ENCODE assay signal across 24 cellular contexts in the genomic region with DNA sequence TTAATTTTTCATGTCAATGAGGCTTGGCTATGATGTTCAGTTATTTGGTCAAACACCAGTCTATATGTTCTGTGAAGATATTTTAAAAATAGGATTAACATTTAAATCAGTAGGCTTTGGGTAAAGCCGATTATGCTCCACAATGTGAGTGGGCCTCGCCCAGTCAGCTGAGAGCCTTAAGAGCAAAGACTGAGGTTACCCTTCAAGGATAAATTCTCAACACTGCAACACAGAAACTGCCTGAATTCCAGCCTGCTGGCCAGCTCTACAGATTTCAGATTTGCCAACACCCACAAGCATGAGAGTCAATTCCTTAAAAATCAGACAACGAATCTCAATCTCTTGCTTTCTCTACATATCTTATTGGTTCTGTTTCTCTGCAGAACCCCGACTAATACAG.
A peak's percentile ranks its signal among the peaks of the same experiment; 100 is the strongest.
DNase-seq lines count a peak whose midpoint lies in the region; FAIRE-seq and TF ChIP-seq lines count a peak whose summit lies in the region.
"Had no signal": no experiment of that assay in that cellular context is flagged by ENCODE, and none has a peak within 500 bp of the region (broad histone marks: within the 10 kb centered on the region; RNA-seq: fewer than 3 reads in every experiment).

No MANE protein-coding gene starts in this region.

- intact Hi-C loops in transverse colon (cut with DNase I; ENCODE audit: low total_unique reads): no loop called here

- TF ChIP-seq EP300 in transverse colon (IDR thresholded peaks at IDR 0.05; ENCODE audit: low read depth): no peak

- H3K9ac ChIP-seq in HUES48 (ENCODE audit: low read depth, low read length): no peak overlapping the region

- H3K4me3 ChIP-seq in HUES48 (ENCODE audit: low read depth, low read length) (no peak overlapping the region), retinal pigment epithelial cell (ENCODE audit: low read length) (no peak overlapping the region), transverse colon (no peak overlapping the region)
- H3K4me3 ChIP-seq: breast epithelium, PC-9, prostate gland, stomach, tibial artery had no signal

- H3K36me3 ChIP-seq in HUES48 (ENCODE audit: control insufficient read depth, insufficient read depth, low read length): peaks cover 16% of the 10 kb centered on the region
- H3K36me3 ChIP-seq in transverse colon: no peaks in the 10 kb centered on the region
- H3K36me3 ChIP-seq: breast epithelium, prostate gland, tibial artery had no signal

- no peak for FAIRE-seq in GM19239 (lab: Jason Lieb, UNC)
- FAIRE-seq: GM12891 had no signal

- 91 to 92% methylated on average over 3 to 4 of the region's 4 CpGs for WGBS in transverse colon (ENCODE audit: low coverage in 1 of 2), 2 donors

- DNase-seq in AG20443 (ENCODE audit: low spot score) (peak; percentile 38), fibroblast of gingiva (ENCODE audit: low read depth) (peak; percentile 17), retinal pigment epithelial cell (ENCODE audit: low read depth) (peak; percentile 94), GM19239 (ENCODE audit: insufficient read length, low spot score) (no peak), transverse colon (no peak)
- DNase-seq in stimulated activated CD4-positive, alpha-beta T cell treated with anti-CD3 and anti-CD28 coated beads, Interleukin-12 subunit alpha, Interleukin-12 subunit beta, amount 100 ng/mL, for 4 hours: no peak
- DNase-seq in NK-92 treated with Interleukin-12 subunit alpha and Interleukin-12 subunit beta, amount 100 ng/mL, for 24 hours (lab: John Stamatoyannopoulos, UW): no peak
- DNase-seq: activated CD4-positive, alpha-beta T cell treated with anti-CD3 and anti-CD28 coated beads, Interleukin-2, amount 10 ng/mL, durations not matched to agents 24 days and 14 days; activated CD8-positive, alpha-beta memory T cell treated with anti-CD3 and anti-CD28 coated beads, Interleukin-2, amount 10 ng/mL, durations not matched to agents 7 days and 5 days; activated T-cell treated with anti-CD3 and anti-CD28 coated beads, Interleukin-2, amount 50 U/mL, for 48 hours; EL; foreskin keratinocyte; left cardiac atrium; mesendoderm; NCI-H1694; nucleus accumbens; PC-9; stomach; tibial artery had no signal

- H3K4me1 ChIP-seq in HUES48 (ENCODE audit: control insufficient read depth, insufficient read depth, low read length): peaks cover 6% of the 10 kb centered on the region; the same call in 1 of the 2 replicates
- peaks cover 0 to 6% (median 0%) of the 10 kb centered on the region in 4 donors for H3K4me1 ChIP-seq in transverse colon
- H3K4me1 ChIP-seq: breast epithelium, foreskin keratinocyte, prostate gland, tibial artery had no signal

- H3K27ac ChIP-seq in HUES48 (ENCODE audit: low read depth, low read length) (peak overlapping the region; percentile 9), transverse colon (no peak overlapping the region)
- H3K27ac ChIP-seq: breast epithelium, foreskin keratinocyte, PC-9, prostate gland, stomach, tibial artery, VCaP had no signal

- no peaks in the 10 kb centered on the region for H3K9me3 ChIP-seq in HUES48 (ENCODE audit: control insufficient read depth, insufficient read depth, low read length)
- H3K9me3 ChIP-seq in transverse colon: no peaks in the 10 kb centered on the region
- H3K9me3 ChIP-seq: breast epithelium, prostate gland, stomach, tibial artery had no signal

- H3K27me3 ChIP-seq in HUES48 (ENCODE audit: control insufficient read depth, insufficient read depth, low read length) (no peaks in the 10 kb centered on the region), transverse colon (no peaks in the 10 kb centered on the region)
- H3K27me3 ChIP-seq: breast epithelium, foreskin keratinocyte, stomach, tibial artery had no signal

- TF ChIP-seq CTCF in retinal pigment epithelial cell (conservative IDR thresholded peaks at IDR 0.05; ENCODE audit: low read depth, low read length) (no peak), transverse colon (IDR thresholded peaks at IDR 0.05) (no peak)

- in situ Hi-C loops in transverse colon (cut with MboI; ENCODE audit: low pct_ligation_motif_present in 1 of 4, low pct_unique_long_range_greater_than_20kb in 1 of 4, low sequenced_read_pairs in 3 of 4): no loop called here

- TF ChIP-seq POLR2A in transverse colon (IDR thresholded peaks at IDR 0.05): no peak

Comparison
In these comparisons a context has a peak if more than half of its experiments do, and no peak if none do; other contexts are left out.
1. DNase-seq: peak in AG20443 (single experiment), fibroblast of gingiva (single experiment) and retinal pigment epithelial cell (single experiment); none in stimulated activated CD4-positive, alpha-beta T cell treated with anti-CD3 and anti-CD28 coated beads, Interleukin-12 subunit alpha, Interleukin-12 subunit beta, amount 100 ng/mL, for 4 hours (single experiment), GM19239 (single experiment), transverse colon (single experiment) and NK-92 treated with Interleukin-12 subunit alpha and Interleukin-12 subunit beta, amount 100 ng/mL, for 24 hours (single experiment).